Comparison of ENCODE assay signal across 25 cellular contexts in the genomic region with DNA sequence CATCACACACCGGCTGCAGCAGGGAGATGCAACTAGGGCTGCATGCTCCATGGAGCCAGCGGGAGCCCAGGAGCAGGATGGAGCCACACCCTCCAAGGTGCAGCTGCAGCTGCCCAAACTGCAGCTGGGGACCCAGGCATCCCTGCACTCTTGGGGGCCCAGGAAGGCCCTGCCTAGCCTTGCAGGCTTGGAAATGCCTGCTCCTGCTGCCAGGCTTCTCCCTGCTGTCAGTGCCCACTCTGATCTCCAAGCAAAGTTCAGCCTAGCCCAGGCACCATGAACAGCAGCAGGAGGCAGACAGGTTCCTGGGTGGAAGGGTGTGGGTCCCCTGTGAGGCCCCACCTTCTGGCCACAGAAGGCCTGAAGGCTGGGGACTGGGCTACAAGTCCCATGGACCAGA.
"Had no signal": no experiment of that assay in that cellular context is flagged by ENCODE, and none has a peak within 500 bp of the region (broad histone marks: within the 10 kb centered on the region; RNA-seq: fewer than 3 reads in every experiment).

No MANE protein-coding gene starts in this region.

- H3K27ac ChIP-seq: stomach, suprapubic skin, testis, thoracic aorta, thyroid gland, tibial artery, tibial nerve, transverse colon, upper lobe of left lung, uterus, vagina had no signal

- H3K9me3 ChIP-seq: suprapubic skin, testis, thoracic aorta, thyroid gland, tibial artery, tibial nerve, uterus, vagina had no signal

- H3K4me1 ChIP-seq: stomach, suprapubic skin, testis, thyroid gland, tibial artery, tibial nerve, transverse colon, upper lobe of left lung, uterus, vagina had no signal

- H3K4me3 ChIP-seq: stomach, suprapubic skin, testis, thoracic aorta, thyroid gland, tibial artery, tibial nerve, transverse colon, upper lobe of left lung, uterus, vagina had no signal

- H3K36me3 ChIP-seq: stomach, suprapubic skin, thoracic aorta, thyroid gland, tibial artery, tibial nerve, transverse colon, upper lobe of left lung, uterus, vagina had no signal

- ATAC-seq: stimulated activated effector memory CD8-positive, alpha-beta T cell treated with anti-CD3 and anti-CD28 coated beads, Interleukin-12 subunit alpha, Interleukin-12 subunit beta, amount 100 ng/mL, for 72 hours; stimulated activated memory B cell treated with anti-CD40 and anti-IgM and Interleukin-4, amounts not matched to agents 10 μg/mL and 1 μg/mL and 100 μg/mL, for 72 hours; stimulated activated naive B cell treated with anti-CD40 and anti-IgM and Interleukin-4, amounts not matched to agents 10 μg/mL and 1 μg/mL and 100 μg/mL, for 72 hours; stimulated activated naive CD8-positive, alpha-beta T cell treated with anti-CD3 and anti-CD28 coated beads, Interleukin-15, amount 100 ng/mL, for 72 hours; stimulated activated naive CD8-positive, alpha-beta T cell treated with anti-CD3 and anti-CD28 coated beads, Interleukin-15, Interleukin-2, amounts not matched to agents 100 U/mL and 50 U/mL, for 24 hours had no signal

- H3K27me3 ChIP-seq: stomach, suprapubic skin, testis, thyroid gland, tibial artery, tibial nerve, transverse colon, upper lobe of left lung, uterus, vagina had no signal

- DNase-seq: stimulated activated CD4-positive, alpha-beta T cell treated with anti-CD3 and anti-CD28 coated beads, Interleukin-2, amount 100 ng/mL, for 48 hours; stimulated activated CD4-positive, alpha-beta T cell treated with anti-CD3 and anti-CD28 coated beads, Interleukin-4, amount 100 ng/mL, for 1 hour; stimulated activated CD4-positive, alpha-beta T cell treated with anti-CD3 and anti-CD28 coated beads, Interleukin-4, amount 100 ng/mL, for 24 hours; stimulated activated CD4-positive, alpha-beta T cell treated with anti-CD3 and anti-CD28 coated beads, Interleukin-4, amount 100 ng/mL, for 4 hours; stimulated activated CD8-positive, alpha-beta memory T cell treated with anti-CD3 and anti-CD28 coated beads, Interleukin-4, amount 100 ng/mL, for 48 hours; stimulated activated naive B cell treated with anti-CD40 and anti-IgM and Interleukin-4, amounts not matched to agents 10 μg/mL and 1 μg/mL and 100 μg/mL, for 72 hours; stimulated activated naive CD4-positive, alpha-beta T cell; stimulated activated naive CD4-positive, alpha-beta T cell treated with Interleukin-2 at 50 U/mL for 16 hours; stimulated activated naive CD8-positive, alpha-beta T cell treated with anti-CD3 and anti-CD28 coated beads, Interleukin-15, amount 100 ng/mL, for 72 hours; stimulated activated naive CD8-positive, alpha-beta T cell treated with anti-CD3 and anti-CD28 coated beads, Interleukin-15, Interleukin-2, amounts not matched to agents 100 U/mL and 50 U/mL, for 24 hours; stomach; substantia nigra; testis; thyroid gland; tibial artery; transverse colon; trophoblast cell; uterus had no signal
